ENCODE assay signal across 1 cellular context in genomic region chr6:64334646-64335045, GRCh38.
TF ChIP-seq lines count a peak whose summit lies in the region.

No MANE protein-coding gene starts in this region.

TF ChIP-seq in IMR-90, 13 proteins besides CTCF, POLR2A, EP300 and RAD21 (continued from another document):
- TF ChIP-seq USF2 (IDR thresholded peaks at IDR 0.05; ENCODE audit: low read depth, low read length): no peak
- TF ChIP-seq BHLHE40 (IDR thresholded peaks at IDR 0.05; ENCODE audit: low read depth, low read length): no peak
- TF ChIP-seq RCOR1 (IDR thresholded peaks at IDR 0.05; ENCODE audit: insufficient replicate concordance, low read length): no peak
- TF ChIP-seq MAFK (IDR thresholded peaks at IDR 0.05; ENCODE audit: low read depth, low read length): no peak
- no peak for TF ChIP-seq NFE2L2 (IDR thresholded peaks at IDR 0.05; ENCODE audit: low read depth, low read length)
- no peak for TF ChIP-seq SMC3 (IDR thresholded peaks at IDR 0.05; ENCODE audit: low read depth, low read length)
- no peak for TF ChIP-seq RFX5 (IDR thresholded peaks at IDR 0.05; ENCODE audit: low read depth, low read length)
